ENCODE assay signal across 23 cellular contexts in the genomic region with DNA sequence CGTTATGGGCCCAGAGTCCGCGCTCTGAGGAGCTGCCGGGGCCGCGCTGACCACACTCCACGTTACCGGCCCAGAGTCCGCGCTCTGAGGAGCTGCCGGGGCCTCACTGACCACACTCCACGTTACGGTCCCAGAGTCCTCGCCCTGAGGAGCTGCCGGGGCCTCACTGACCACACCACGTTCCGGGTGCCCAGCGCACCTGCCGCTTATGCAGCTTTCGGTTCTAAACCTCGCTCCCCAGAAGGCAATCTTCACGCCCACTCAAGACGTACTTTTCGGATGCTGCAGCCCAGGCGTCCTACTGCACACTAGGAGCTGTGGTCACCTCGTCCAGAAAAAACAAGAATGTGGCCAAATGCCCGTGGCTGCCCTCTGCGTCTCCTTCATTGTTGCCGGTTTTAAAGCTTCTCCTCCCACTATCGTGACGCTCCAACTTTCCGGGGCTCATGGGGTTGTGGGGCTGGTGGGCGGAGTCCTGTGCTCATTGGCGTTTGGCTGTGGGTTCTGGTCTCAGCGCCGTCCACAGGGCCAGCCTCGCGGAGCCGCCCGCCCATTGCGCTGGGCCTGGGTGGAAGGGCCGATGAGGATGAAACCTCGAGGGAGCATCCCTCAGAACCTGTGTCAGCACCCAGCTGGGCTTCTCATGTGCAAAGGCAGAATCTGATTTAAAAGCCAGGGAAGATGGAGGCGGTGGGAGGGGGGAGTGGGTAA. TPM values are rescaled to one million over a fixed set of nuclear protein-coding genes. Genes with fewer than 3 reads are reported as not detected.
DNase-seq lines count a peak whose midpoint lies in the region; ATAC-seq, FAIRE-seq and TF ChIP-seq lines count a peak whose summit lies in the region.
"Had no signal": no experiment of that assay in that cellular context is flagged by ENCODE, and none has a peak within 500 bp of the region (broad histone marks: within the 10 kb centered on the region; RNA-seq: fewer than 3 reads in every experiment).

No MANE protein-coding gene starts in this region.

- TF ChIP-seq RAD21 in IMR-90 (IDR thresholded peaks at IDR 0.05; ENCODE audit: low read length) (no peak), H1 (IDR thresholded peaks at IDR 0.05 in 1 of 2, conservative IDR thresholded peaks at IDR 0.05 in 1 of 2; ENCODE audit: low read depth in 2 of 2, low read length in 2 of 2) (no peak)

- H3K4me1 ChIP-seq in IMR-90 (ENCODE audit: control insufficient read depth, insufficient read depth, low read length) (no peaks in the 10 kb centered on the region), H1 (replicated peaks in 1 of 4; ENCODE audit: control insufficient read depth in 3 of 4, insufficient read depth in 4 of 4, low read length in 3 of 4) (no peaks in the 10 kb centered on the region), ovary (ENCODE audit: insufficient read depth) (no peaks in the 10 kb centered on the region), PC-9 (replicated peaks; ENCODE audit: insufficient read depth) (no peaks in the 10 kb centered on the region), tibial nerve (no peaks in the 10 kb centered on the region)
- H3K4me1 ChIP-seq: BE2C had no signal

- no peaks in the 10 kb centered on the region for H3K23me2 ChIP-seq in H1 (ENCODE audit: low read depth, low read length)

- H3K9me3 ChIP-seq in IMR-90 (ENCODE audit: control insufficient read depth, insufficient read depth, low read length) (no peaks in the 10 kb centered on the region), H1 (ENCODE audit: insufficient read depth in 2 of 2, low read depth in 1 of 2, low read length in 1 of 2) (no peaks in the 10 kb centered on the region), ovary (no peaks in the 10 kb centered on the region), PC-9 (ENCODE audit: insufficient read depth, low read depth) (no peaks in the 10 kb centered on the region), tibial nerve (peaks cover 0 to 11% (median 4%) of the 10 kb centered on the region in 4 donors)
- H3K9me3 ChIP-seq: BE2C had no signal

- H3K4me3 Mint-ChIP-seq in type B pancreatic cell, result no peak overlapping the region
- H3K4me3 Mint-ChIP-seq: CD4-positive, CD25-positive, alpha-beta regulatory T cell; CD8-positive, alpha-beta memory T cell; HFFc6 had no signal

- H3K27me3 ChIP-seq in IMR-90 (ENCODE audit: control insufficient read depth, insufficient read depth, low read length) (peaks cover 10% of the 10 kb centered on the region; the same call in 1 of the 2 replicates), H1 (replicated peaks in 1 of 4; ENCODE audit: control insufficient read depth in 3 of 4, extremely low read depth in 1 of 4, insufficient read depth in 3 of 4, low read length in 3 of 4) (no peaks in the 10 kb centered on the region), ovary (no peaks in the 10 kb centered on the region), PC-9 (ENCODE audit: insufficient read depth, low read depth) (peaks cover 30% of the 10 kb centered on the region), tibial nerve (peaks cover 0 to 5% of the 10 kb centered on the region in 2 donors)
- H3K27me3 ChIP-seq: BE2C had no signal

- H3K23ac ChIP-seq in IMR-90 (ENCODE audit: low read depth, low read length) (no peak overlapping the region), H1 (ENCODE audit: insufficient read length) (no peak overlapping the region)

- in situ Hi-C loops in IMR-90 (cut with MboI; ENCODE audit: low sequenced_read_pairs), result no loop called here

- H2BK5ac ChIP-seq in IMR-90 (ENCODE audit: low read depth, low read length, poor library complexity, severe bottlenecking) (no peak overlapping the region), H1 (ENCODE audit: low read depth, low read length) (no peak overlapping the region)

- no peaks in the 10 kb centered on the region for H3K9me3 Mint-ChIP-seq in type B pancreatic cell
- H3K9me3 Mint-ChIP-seq: CD4-positive, CD25-positive, alpha-beta regulatory T cell; CD8-positive, alpha-beta memory T cell had no signal

- WGBS in IMR-90 (ENCODE audit: extremely low coverage in 2 of 2, insufficient read length in 1 of 2), 2 experiments, result 93% methylated on average over 23 of the region's 44 CpGs; no CpG with 5 or more reads in 1 of the 2 experiments
- 91% methylated on average over 43 of the region's 44 CpGs; no CpG with 5 or more reads in 1 of the 2 experiments for WGBS in H1 (ENCODE audit: extremely low coverage in 1 of 2, insufficient coverage in 1 of 2, insufficient read length in 1 of 2, insufficient replicate concordance in 2 of 2, low coverage in 1 of 2, low lambda C conversion rate in 2 of 2, missing lambda C conversion rate in 1 of 2), 2 experiments
- 84 to 93% (median 92%) methylated on average over 42 to 44 of the region's 44 CpGs for WGBS in ovary, 3 donors
- WGBS in tibial nerve, 2 donors, result 93 to 95% methylated on average over 38 to 44 of the region's 44 CpGs

- no peaks in the 10 kb centered on the region for H4K20me1 ChIP-seq in IMR-90 (ENCODE audit: insufficient read depth, low read length)
- no peaks in the 10 kb centered on the region for H4K20me1 ChIP-seq in H1 (replicated peaks in 1 of 2; ENCODE audit: control insufficient read depth in 1 of 2, insufficient read depth in 2 of 2, low read length in 2 of 2)
- H4K20me1 ChIP-seq in PC-9 (ENCODE audit: insufficient read depth), result no peaks in the 10 kb centered on the region

- H3K56ac ChIP-seq in IMR-90 (ENCODE audit: extremely low read depth, insufficient read depth, low read length), result no peak overlapping the region
- H3K56ac ChIP-seq in H1 (replicated peaks; ENCODE audit: insufficient read length, low read depth, low read length), result no peak overlapping the region

- BruUV-seq in IMR-90 (replicated peaks; lab: Mats Ljungman, UMichigan) (no TSS peak), PC-9 (replicated peaks; lab: Mats Ljungman, UMichigan) (no TSS peak)

- TF ChIP-seq CTCF in IMR-90 (conservative IDR thresholded peaks at IDR 0.05; ENCODE audit: low read depth, low read length) (no peak), H1 (IDR thresholded peaks at IDR 0.05; ENCODE audit: control extremely low read depth in 1 of 3, insufficient read depth in 1 of 3, low read depth in 1 of 3, low read length in 3 of 3) (no peak), type B pancreatic cell (conservative IDR thresholded peaks at IDR 0.05) (no peak), ovary (IDR thresholded peaks at IDR 0.05) (no peak), PC-9 (conservative IDR thresholded peaks at IDR 0.05) (no peak), tibial nerve (IDR thresholded peaks at IDR 0.05) (no peak)

- DNase-seq in IMR-90 (no peak), H1 (ENCODE audit: low read depth in 1 of 2, low spot score in 2 of 2) (no peak), posterior vena cava (ENCODE audit: low spot score) (peak; percentile 23), type B pancreatic cell (ENCODE audit: extremely low spot score, unreplicated experiment) (peak; percentile 62), ovary (no peak), PC-9 (no peak), tibial nerve (ENCODE audit: low spot score in 2 of 2) (no peak)
- DNase-seq: ACHN; BE2C; C1 segment of cervical spinal cord; CD4-positive, CD25-positive, alpha-beta regulatory T cell; CD8-positive, alpha-beta memory T cell; COR-L47; HCEC 1CT; HFFc6 had no signal

- H3K9me2 ChIP-seq in PC-9 (ENCODE audit: insufficient read depth), result no peaks in the 10 kb centered on the region

- H2AFZ ChIP-seq in IMR-90 (replicated peaks; ENCODE audit: low read length, poor library complexity), result peak overlapping the region; percentile 21
- no peak overlapping the region for H2AFZ ChIP-seq in H1 (ENCODE audit: low read length)
- no peak overlapping the region for H2AFZ ChIP-seq in PC-9

- H3K4me2 ChIP-seq in IMR-90 (ENCODE audit: low read depth, low read length) (no peak overlapping the region), H1 (ENCODE audit: insufficient read depth in 1 of 2, low read depth in 2 of 2, low read length in 2 of 2) (no peak overlapping the region), PC-9 (no peak overlapping the region)

- no peak overlapping the region for H4K91ac ChIP-seq in IMR-90 (ENCODE audit: insufficient read depth, low read depth, low read length)
- no peak overlapping the region for H4K91ac ChIP-seq in H1 (replicated peaks; ENCODE audit: insufficient read length, low read length)

- no peak overlapping the region for H2BK15ac ChIP-seq in IMR-90 (ENCODE audit: low read depth, low read length)
- no peak overlapping the region for H2BK15ac ChIP-seq in H1 (ENCODE audit: low read length)

- H3K14ac ChIP-seq in IMR-90 (replicated peaks; ENCODE audit: low read depth, low read length), result no peak overlapping the region
- H3K14ac ChIP-seq in H1 (ENCODE audit: insufficient read length), result no peak overlapping the region

- no peak overlapping the region for H4K8ac ChIP-seq in IMR-90 (ENCODE audit: low read depth in 2 of 2, low read length in 2 of 2)
- H4K8ac ChIP-seq in H1 (ENCODE audit: extremely low read depth, insufficient read depth, low read length), result peak overlapping the region; percentile 25; the same call in 1 of the 2 replicates

- no peaks in the 10 kb centered on the region for H3K9me1 ChIP-seq in IMR-90 (ENCODE audit: insufficient read depth, low read length)

- no peak overlapping the region for H2AK9ac ChIP-seq in IMR-90 (replicated peaks; ENCODE audit: low read depth, low read length, poor library complexity)

- H3K9ac ChIP-seq in IMR-90 (ENCODE audit: low read depth, low read length), result no peak overlapping the region
- H3K9ac ChIP-seq in H1 (replicated peaks in 1 of 4; ENCODE audit: extremely low read depth in 1 of 4, low read depth in 3 of 4, low read length in 3 of 4), result no peak overlapping the region

- H2BK12ac ChIP-seq in H1 (ENCODE audit: low read depth, low read length), result no peak overlapping the region

- H3K27ac Mint-ChIP-seq in type B pancreatic cell, result no peak overlapping the region
- H3K27ac Mint-ChIP-seq: CD4-positive, CD25-positive, alpha-beta regulatory T cell; CD8-positive, alpha-beta memory T cell; HFFc6 had no signal

- H3K18ac ChIP-seq in IMR-90 (ENCODE audit: low read depth, low read length) (no peak overlapping the region), H1 (ENCODE audit: extremely low read depth, low read length) (no peak overlapping the region)

- POLR2A ChIA-PET in IMR-90 (lab: Charles Lee; ENCODE audit: unreplicated experiment), result no interaction called here
- POLR2A ChIA-PET in H1 (lab: Charles Lee; ENCODE audit: partially characterized antibody), result interaction anchor here (0.6 kb wide), 1 partner anchor 61 kb away, joined by 3 read pairs; no protein-coding TSS in a partner anchor
- POLR2A ChIA-PET in PC-9 (lab: Charles Lee; ENCODE audit: unreplicated experiment), result no interaction called here

- H3K4me1 Mint-ChIP-seq in type B pancreatic cell (ENCODE audit: unreplicated experiment), result no peaks in the 10 kb centered on the region
- H3K4me1 Mint-ChIP-seq: CD4-positive, CD25-positive, alpha-beta regulatory T cell had no signal

- H4K5ac ChIP-seq in IMR-90 (ENCODE audit: low read depth, low read length) (no peak overlapping the region), H1 (ENCODE audit: insufficient read length, low read depth, low read length) (no peak overlapping the region)

- CTCF ChIA-PET in IMR-90 (lab: Yijun Ruan, JAX) (interaction anchor here (0.6 kb wide), 1 partner anchor 12 kb away, joined by 3 read pairs; no protein-coding TSS in a partner anchor), H1 (lab: Charles Lee; ENCODE audit: partially characterized antibody) (interaction anchor here (0.7 to 1.0 kb wide), 4 partner anchors 31 to 61 kb away, joined by 3 to 4 read pairs (median 3); no protein-coding TSS in a partner anchor), PC-9 (lab: Charles Lee) (no interaction called here)

- H3K36me3 ChIP-seq in IMR-90 (ENCODE audit: control insufficient read depth, insufficient read depth, low read length) (peaks cover 1% of the 10 kb centered on the region; the same call in 1 of the 2 replicates), H1 (ENCODE audit: control insufficient read depth in 2 of 4, insufficient read depth in 4 of 4, low read length in 3 of 4) (no peaks in the 10 kb centered on the region), ovary (no peaks in the 10 kb centered on the region), PC-9 (ENCODE audit: low read depth) (no peaks in the 10 kb centered on the region), tibial nerve (no peaks in the 10 kb centered on the region)
- H3K36me3 ChIP-seq: BE2C had no signal

- H2AK5ac ChIP-seq in IMR-90 (ENCODE audit: low read depth, low read length) (no peak overlapping the region), H1 (ENCODE audit: low read depth, low read length) (no peak overlapping the region)

- H3F3A ChIP-seq in PC-9 (ENCODE audit: insufficient read depth, low read depth), result no peaks in the 10 kb centered on the region

- no peak for FAIRE-seq in H1 (lab: Jason Lieb, UNC)
- FAIRE-seq: A204.1, D721Med, G401.6, GM12891, GM19239, HepG2 had no signal

- no peaks in the 10 kb centered on the region for H3K79me2 ChIP-seq in H1 (ENCODE audit: control insufficient read depth in 1 of 2, insufficient read depth in 2 of 2, low read length in 2 of 2)
- no peaks in the 10 kb centered on the region for H3K79me2 ChIP-seq in PC-9 (ENCODE audit: low read depth)

- dilution Hi-C loops in IMR-90 (cut with HindIII; ENCODE audit: low sequenced_read_pairs, unreplicated experiment), result no loop called here

- intact Hi-C loops in IMR-90 (cut with micrococcal nuclease) (no loop called here), posterior vena cava (cut with DNase I) (no loop called here), ovary (cut with DNase I) (no loop called here), PC-9 (cut with micrococcal nuclease; ENCODE audit: unreplicated experiment) (no loop called here)

- H3K4me3 ChIP-seq in IMR-90 (ENCODE audit: insufficient read depth, low read depth, low read length) (no peak overlapping the region), H1 (ENCODE audit: extremely low read depth in 1 of 4, insufficient read depth in 2 of 4, low read depth in 3 of 4, low read length in 4 of 4) (no peak overlapping the region), ovary (no peak overlapping the region), PC-9 (no peak overlapping the region), tibial nerve (no peak overlapping the region)

- ATAC-seq in IMR-90 (ENCODE audit: low read depth), result no peak
- no peak for ATAC-seq in HG03025 (IDR thresholded peaks at IDR 0.05; ENCODE audit: low FRiP score, unreplicated experiment)
- ATAC-seq: HepG2 had no signal

- H2BK20ac ChIP-seq in IMR-90 (ENCODE audit: low read depth, low read length), result no peak overlapping the region
- H2BK20ac ChIP-seq in H1 (ENCODE audit: low read length), result no peak overlapping the region

- no peaks in the 10 kb centered on the region for H3K36me3 Mint-ChIP-seq in type B pancreatic cell
- H3K36me3 Mint-ChIP-seq: CD4-positive, CD25-positive, alpha-beta regulatory T cell; CD8-positive, alpha-beta memory T cell had no signal

- H3K79me1 ChIP-seq in IMR-90 (ENCODE audit: low read depth in 1 of 2, low read length in 2 of 2) (no peaks in the 10 kb centered on the region), H1 (ENCODE audit: low read depth, low read length) (no peaks in the 10 kb centered on the region)

- no peak for TF ChIP-seq POLR2A in IMR-90 (IDR thresholded peaks at IDR 0.05; ENCODE audit: low read depth, low read length)
- TF ChIP-seq POLR2A in H1 (IDR thresholded peaks at IDR 0.05; ENCODE audit: control extremely low read depth in 1 of 2, low read depth in 2 of 2, low read length in 2 of 2), result no peak
- TF ChIP-seq POLR2A in ovary (IDR thresholded peaks at IDR 0.05), result no peak
- no peak for TF ChIP-seq POLR2A in tibial nerve (IDR thresholded peaks at IDR 0.05)

- TF ChIP-seq EP300 in H1 (IDR thresholded peaks at IDR 0.05; ENCODE audit: borderline replicate concordance in 1 of 2, low read depth in 2 of 2, low read length in 2 of 2) (no peak), ovary (IDR thresholded peaks at IDR 0.05) (no peak), tibial nerve (IDR thresholded peaks at IDR 0.05) (no peak)

- no peak overlapping the region for H2BK120ac ChIP-seq in IMR-90 (ENCODE audit: low read depth, low read length)
- no peak overlapping the region for H2BK120ac ChIP-seq in H1 (replicated peaks; ENCODE audit: low read depth, low read length)

- peaks cover 23% of the 10 kb centered on the region for H3K27me3 Mint-ChIP-seq in type B pancreatic cell

- H3K4ac ChIP-seq in IMR-90 (ENCODE audit: low read depth, low read length) (no peak overlapping the region), H1 (replicated peaks; ENCODE audit: insufficient read length, low read depth, low read length) (no peak overlapping the region)

- H3K27ac ChIP-seq in IMR-90 (ENCODE audit: insufficient read depth, low read length), result no peak overlapping the region
- no peak overlapping the region for H3K27ac ChIP-seq in H1 (ENCODE audit: low read depth, low read length)
- H3K27ac ChIP-seq in ovary, result no peak overlapping the region
- no peak overlapping the region for H3K27ac ChIP-seq in PC-9
- no peak overlapping the region for H3K27ac ChIP-seq in tibial nerve

RNA-seq across cellular contexts. Expression of gene KCNG2, which starts 11.9 kb away (rescaled TPM):
- not detected in 2 replicates for total RNA-seq in IMR-90 (2012; rRNA removed)
- polyA plus RNA-seq in IMR-90 (2012; rRNA removed), result 0.09 TPM in 1 of 2 replicates, not detected in the other
- polyA plus RNA-seq in IMR-90 (2012; cell fraction: cytosol; rRNA removed), result 0.16 TPM in 1 of 2 replicates, not detected in the other
- 0.07 TPM in 1 of 2 replicates, not detected in the other for polyA plus RNA-seq in IMR-90 (2012; cell fraction: nucleus; rRNA removed; ENCODE audit: low replicate concordance)
- total RNA-seq in H1 (2021; fragmentation: NEBNext Ultra II Directional; extraction: Animal tissue kit (Norgen Biotek cat#: 25700)), result 0.19 TPM in 1 of 2 replicates, not detected in the other
- polyA plus RNA-seq in H1 (2011; rRNA removed), result 0.71 and 0.74 TPM in 2 replicates
- polyA plus RNA-seq in H1 (2011; cell fraction: cytosol; rRNA removed), result 0.52 TPM
- polyA plus RNA-seq in H1 (2011; cell fraction: nucleus; rRNA removed), result 0.57 TPM
- polyA plus RNA-seq in H1 (2012, experiment 1 of 2), result 0.23 to 0.52 TPM (median 0.32 TPM) in 3 of 4 replicates, not detected in the other
- polyA plus RNA-seq in H1 (2012, experiment 2 of 2), result 0.14 TPM
- polyA plus RNA-seq in H1 (2013, experiment 1 of 2), result 0.10 TPM
- polyA plus RNA-seq in H1 (2013, experiment 2 of 2), result 0.04 TPM
- 0.13 TPM in 1 of 2 replicates, not detected in the other for polyA minus RNA-seq in H1 (2011; rRNA and poly(A)+ RNA removed)
- polyA minus RNA-seq in H1 (2011; cell fraction: cytosol; rRNA and poly(A)+ RNA removed), result not detected
- polyA minus RNA-seq in H1 (2011; cell fraction: nucleus; rRNA and poly(A)+ RNA removed), result not detected
- total RNA-seq in posterior vena cava, result under 1 TPM; 0.38 to 0.56 TPM
- 0.29 TPM in 1 of 2 replicates, not detected in the other for total RNA-seq in type B pancreatic cell (ENCODE audit: low replicate concordance)
- under 1 TPM in 5 of 7 donors, not detected in 2; 0.17 to 0.80 (median 0.23) TPM for total RNA-seq in ovary
- under 1 TPM in 1 of 2 donors, not detected in 1; 0.10 TPM for polyA plus RNA-seq in ovary
- total RNA-seq in PC-9 (2021), result not detected in 2 replicates
- total RNA-seq in tibial nerve, result under 1 TPM in 3 of 4 donors, not detected in 1; 0.60 to 0.84 (median 0.78) TPM
- total RNA-seq: CD4-positive, CD25-positive, alpha-beta regulatory T cell; CD8-positive, alpha-beta memory T cell; H4; HepG2; HFFc6 had no signal
- polyA plus RNA-seq: CD4-positive, CD25-positive, alpha-beta regulatory T cell; CD8-positive, alpha-beta memory T cell; HepG2 had no signal

Comparison
In these comparisons a context has a peak if more than half of its experiments do, and no peak if none do; other contexts are left out.
1. DNase-seq: peak in posterior vena cava (single experiment) and type B pancreatic cell (single experiment); none in IMR-90 (single experiment), H1 (0 of 2), ovary (0 of 5), PC-9 (0 of 2) and tibial nerve (0 of 2).